ENCODE assay signal across 8 cellular contexts in genomic region chr10:92849234-92849525, GRCh38. TPM values are rescaled to one million over a fixed set of nuclear protein-coding genes. Genes with fewer than 3 reads are reported as not detected.
DNase-seq lines count a peak whose midpoint lies in the region; ATAC-seq, FAIRE-seq and TF ChIP-seq lines count a peak whose summit lies in the region.

No MANE protein-coding gene starts in this region.

- H3K79me2 ChIP-seq in K562 (ENCODE audit: control insufficient read depth, insufficient read depth, low read length) = peaks cover 56% of the 10 kb centered on the region

- H4K20me1 ChIP-seq in BLaER1 = no peaks in the 10 kb centered on the region
- no peaks in the 10 kb centered on the region for H4K20me1 ChIP-seq in K562 (replicated peaks; ENCODE audit: control insufficient read depth, insufficient read depth, low read length)

- H3K9me3 ChIP-seq in BLaER1 = no peaks in the 10 kb centered on the region
- H3K9me3 ChIP-seq in K562 (replicated peaks; ENCODE audit: control insufficient read depth, insufficient read depth, low read depth, low read length) = no peaks in the 10 kb centered on the region
- H3K9me3 ChIP-seq in mononuclear cell (ENCODE audit: low read depth, low read length) = no peaks in the 10 kb centered on the region

- 0% methylated on average over 6 of the region's 7 CpGs for WGBS in K562 (ENCODE audit: insufficient coverage, low coverage, missing lambda C conversion rate)

- ATAC-seq in HG03378 (IDR thresholded peaks at IDR 0.05; ENCODE audit: unreplicated experiment) (peak; percentile 25), K562 (peak; percentile 13; the same call in 2 of the 3 replicates), GM21619 (IDR thresholded peaks at IDR 0.05; ENCODE audit: unreplicated experiment) (no peak)

- H3K9ac ChIP-seq in BLaER1 (peak overlapping the region; percentile 94), K562 (ENCODE audit: insufficient read depth in 1 of 2, low read depth in 2 of 2, low read length in 2 of 2) (peak overlapping the region; percentile 74 to 98)

- peak; percentile 58 for FAIRE-seq in K562 (lab: Jason Lieb, UNC)

- H3K27ac ChIP-seq in BLaER1 (peak overlapping the region; percentile 94), K562 (ENCODE audit: extremely low read depth, low read depth, low read length) (peak overlapping the region; percentile 92)

- H3K4me2 ChIP-seq in BLaER1 (peak overlapping the region; percentile 78), K562 (ENCODE audit: insufficient read depth, low read length) (peak overlapping the region; percentile 81)

- TF ChIP-seq EP300 in K562 (IDR thresholded peaks at IDR 0.05; ENCODE audit: low read length) = no peak

- TF ChIP-seq RAD21 in K562 (CRISPR knock-in tag; conservative IDR thresholded peaks at IDR 0.05 in 1 of 2, IDR thresholded peaks at IDR 0.05 in 1 of 2) = no peak

- H3K4me1 ChIP-seq in BLaER1 (peaks cover 32% of the 10 kb centered on the region), K562 (replicated peaks in 1 of 2; ENCODE audit: control insufficient read depth in 2 of 2, insufficient read depth in 2 of 2, low read length in 2 of 2) (peaks cover 9 to 13% of the 10 kb centered on the region in 2 experiments; a peak in 4 of 5 replicates), mononuclear cell (ENCODE audit: insufficient read depth, low read length) (peaks cover 48% of the 10 kb centered on the region)

- no TSS peak for BruUV-seq in K562 (replicated peaks; lab: Mats Ljungman, UMichigan)

- in situ Hi-C loops in K562 (cut with MboI) = no loop called here

- TF ChIP-seq CTCF in K562 (IDR thresholded peaks at IDR 0.05 in 2 of 3, conservative IDR thresholded peaks at IDR 0.05 in 1 of 3; ENCODE audit: insufficient read depth in 2 of 3, low read depth in 1 of 3, low read length in 3 of 3) (no peak), GM10248 (IDR thresholded peaks at IDR 0.05; ENCODE audit: control extremely low read depth, extremely low read depth, low read depth, missing control alignments) (no peak)

- POLR2A ChIA-PET in K562 (lab: Yijun Ruan, JAX) = interaction anchor here (0.8 to 2.1 kb wide), 4 partner anchors 9 to 37 kb away, joined by 3 to 10 read pairs (median 6); no protein-coding TSS in a partner anchor
- POLR2A ChIA-PET in GM10248 (lab: Yijun Ruan, JAX) = interaction anchor here (1.2 kb wide), 1 partner anchor 158 kb away, joined by 3 read pairs; no protein-coding TSS in a partner anchor

- H3K36me3 ChIP-seq in BLaER1 (no peaks in the 10 kb centered on the region), K562 (ENCODE audit: control insufficient read depth, insufficient read depth, low read length) (peaks cover 16% of the 10 kb centered on the region; the same call in 2 of the 3 replicates)

- intact Hi-C loops in K562 (cut with micrococcal nuclease) (no loop called here), posterior cingulate gyrus (cut with DNase I) (loop anchor here (10.0 kb wide), 1 partner anchor 254 kb away; the partner anchor contains the start of gene KIF11)

- DNase-seq in K562 (ENCODE audit: extremely low read depth in 1 of 4, low spot score in 3 of 4) = no peak
- DNase-seq in posterior cingulate gyrus = no peak
- no peak for DNase-seq in GM10248 (ENCODE audit: extremely low spot score)
- DNase-seq in mucosa of gallbladder (ENCODE audit: low spot score) = no peak

- no peak for TF ChIP-seq POLR2A in K562 (conservative IDR thresholded peaks at IDR 0.05)

- H3K4me3 ChIP-seq in BLaER1 (peak overlapping the region; percentile 96), K562 (peak overlapping the region; percentile 94), mononuclear cell (ENCODE audit: low read length) (peak overlapping the region; percentile 76)

- no peaks in the 10 kb centered on the region for H3K9me1 ChIP-seq in K562 (ENCODE audit: control insufficient read depth, insufficient read depth, low read length)

- H2AFZ ChIP-seq in K562 (ENCODE audit: low read depth, low read length) = peak overlapping the region; percentile 85

- H3K27me3 ChIP-seq in BLaER1 = no peaks in the 10 kb centered on the region
- H3K27me3 ChIP-seq in K562 (ENCODE audit: control insufficient read depth in 2 of 2, insufficient read depth in 2 of 2, low read length in 2 of 2) = no peaks in the 10 kb centered on the region
- H3K27me3 ChIP-seq in mononuclear cell (ENCODE audit: insufficient read depth, low read length) = no peaks in the 10 kb centered on the region

- CTCF ChIA-PET in K562 (lab: Yijun Ruan, JAX; ENCODE audit: low intra/inter-chr PET ratio) (interaction anchor here (0.7 to 0.9 kb wide), 2 partner anchors 101 to 159 kb away, joined by 3 read pairs; partner anchors contain the start of gene HHEX), GM10248 (lab: Yijun Ruan, JAX) (interaction anchor here (0.6 to 13.2 kb wide), 7 partner anchors 14 to 332 kb away, joined by 3 to 140 read pairs (median 5); no protein-coding TSS in a partner anchor)

TF ChIP-seq in K562, 482 proteins besides CTCF, POLR2A, EP300 and RAD21:
- TF ChIP-seq ZNF232 (CRISPR knock-in tag; IDR thresholded peaks at IDR 0.05) (no peak), ADNP (tag; IDR thresholded peaks at IDR 0.05) (0 out of 2 replicates have a peak, but pooled peaks have one; percentile 16), ZNF174 (CRISPR knock-in tag; IDR thresholded peaks at IDR 0.05) (no peak), CHD2 (IDR thresholded peaks at IDR 0.05; ENCODE audit: low read depth, low read length) (0 out of 2 replicates have a peak, but pooled peaks have one; percentile 34), NRF1 (conservative IDR thresholded peaks at IDR 0.05 in 1 of 2, IDR thresholded peaks at IDR 0.05 in 1 of 2) (0 out of 4 replicates have a peak, but pooled peaks of 1 of the 2 experiments have one; percentile 5)
- TF ChIP-seq, protein P1, sequence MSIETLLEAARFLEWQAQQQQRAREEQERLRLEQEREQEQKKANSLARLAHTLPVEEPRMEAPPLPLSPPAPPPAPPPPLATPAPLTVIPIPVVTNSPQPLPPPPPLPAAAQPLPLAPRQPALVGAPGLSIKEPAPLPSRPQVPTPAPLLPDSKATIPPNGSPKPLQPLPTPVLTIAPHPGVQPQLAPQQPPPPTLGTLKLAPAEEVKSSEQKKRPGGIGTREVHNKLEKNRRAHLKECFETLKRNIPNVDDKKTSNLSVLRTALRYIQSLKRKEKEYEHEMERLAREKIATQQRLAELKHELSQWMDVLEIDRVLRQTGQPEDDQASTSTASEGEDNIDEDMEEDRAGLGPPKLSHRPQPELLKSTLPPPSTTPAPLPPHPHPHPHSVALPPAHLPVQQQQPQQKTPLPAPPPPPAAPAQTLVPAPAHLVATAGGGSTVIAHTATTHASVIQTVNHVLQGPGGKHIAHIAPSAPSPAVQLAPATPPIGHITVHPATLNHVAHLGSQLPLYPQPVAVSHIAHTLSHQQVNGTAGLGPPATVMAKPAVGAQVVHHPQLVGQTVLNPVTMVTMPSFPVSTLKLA (conservative IDR thresholded peaks at IDR 0.05) = peak; percentile 15 to 22; a peak in 1 of 4 replicates
TF ChIP-seq in K562: peak in this region for 4.

RNA-seq across cellular contexts. Expression of gene EXOC6, which starts 0.9 kb away (rescaled TPM):
- 16.4 and 84.1 TPM in 2 replicates for total RNA-seq in K562 (2011; cell fraction: chromatin; rRNA removed; ENCODE audit: low replicate concordance)
- total RNA-seq in K562 (2011; cell fraction: nucleolus; rRNA removed) = 24.0 and 28.2 TPM in 2 replicates
- 25.2 and 30.2 TPM in 2 replicates for total RNA-seq in K562 (2011; cell fraction: nucleoplasm; rRNA removed)
- total RNA-seq in K562 (2014; rRNA removed) = 21.3 and 45.1 TPM in 2 replicates
- 34.7 and 41.8 TPM in 2 replicates for total RNA-seq in K562 (2014; rRNA removed; fragmentation: Illumina TruSeq; extraction: Trizol)
- total RNA-seq in K562 (2015; rRNA removed; fragmentation: Illumina TruSeq; extraction: Trizol) = 30.1 and 34.7 TPM in 2 replicates
- total RNA-seq in K562 (2021) = 24.7 and 25.0 TPM in 2 replicates
- polyA plus RNA-seq in K562 (2011; rRNA removed) = 24.9 and 42.5 TPM in 2 replicates
- polyA plus RNA-seq in K562 (2011; cell fraction: cytosol; rRNA removed) = 3.8 and 8.0 TPM in 2 replicates
- polyA plus RNA-seq in K562 (2011; cell fraction: nucleus; rRNA removed) = 20.7 and 27.0 TPM in 2 replicates
- polyA plus RNA-seq in K562 (2012) = 20.9 and 30.9 TPM in 2 replicates
- polyA plus RNA-seq in K562 (2014; fragmentation: Illumina TruSeq; extraction: Trizol) = 40.4 and 42.8 TPM in 2 replicates
- 10 to 100 TPM; 13.9 to 17.0 TPM for polyA plus RNA-seq in K562 (2014; fragmentation: Nextera tagmentation; extraction: Ambion mirVana)
- 14.2 and 17.3 TPM in 2 replicates for polyA plus RNA-seq in K562 (2014; rRNA removed)
- 21.3 and 30.5 TPM in 2 replicates for polyA minus RNA-seq in K562 (2011; rRNA and poly(A)+ RNA removed)
- 16.7 and 23.3 TPM in 2 replicates for polyA minus RNA-seq in K562 (2011; cell fraction: cytosol; rRNA and poly(A)+ RNA removed)
- polyA minus RNA-seq in K562 (2011; cell fraction: nucleus; rRNA and poly(A)+ RNA removed) = 13.7 and 44.5 TPM in 2 replicates
- total RNA-seq in mononuclear cell = 13.5 TPM
- total RNA-seq in mucosa of gallbladder = 26.0 TPM
